8 cellular contexts compared by ENCODE assay signal in genomic region chr3:9703736-9704342, GRCh38. TPM values are rescaled to one million over a fixed set of nuclear protein-coding genes. Genes with fewer than 3 reads are reported as not detected.
DNase-seq lines count a peak whose midpoint lies in the region; ATAC-seq and TF ChIP-seq lines count a peak whose summit lies in the region.

TSS of gene CPNE9 (plus strand) at chr3:9703833. CDS start at chr3:9703997, 164 bp downstream.

- H3K4me3 ChIP-seq in cardiac muscle cell (peak within 1 kb of the TSS; percentile 26), vagina (peak within 1 kb of the TSS; percentile 22 to 30)

- TF ChIP-seq POLR2A in vagina (IDR thresholded peaks at IDR 0.05) = no peak

- H3K27ac ChIP-seq in cardiac muscle cell (no peak within 1 kb of the TSS), vagina (no peak within 1 kb of the TSS)

- H3K36me3 ChIP-seq in cardiac muscle cell = no peaks in the 10 kb centered on the region
- peaks cover 0 to 17% of the 10 kb centered on the region in 2 donors for H3K36me3 ChIP-seq in vagina

- H3K4me1 ChIP-seq in cardiac muscle cell (ENCODE audit: low read depth) (peaks cover 4% of the 10 kb centered on the region), vagina (peaks cover 19% of the 10 kb centered on the region)

- H3K27ac Mint-ChIP-seq in memory B cell = no peak within 1 kb of the TSS

- no peak for TF ChIP-seq CTCF in cardiac muscle cell (IDR thresholded peaks at IDR 0.05; ENCODE audit: low read depth, low read length)
- no peak for TF ChIP-seq CTCF in vagina (IDR thresholded peaks at IDR 0.05)

- H3K9me3 ChIP-seq in cardiac muscle cell (ENCODE audit: low read depth) (no peaks in the 10 kb centered on the region), vagina (no peaks in the 10 kb centered on the region)

- peaks cover 11% of the 10 kb centered on the region for H3K27me3 Mint-ChIP-seq in memory B cell

- H3K9me3 Mint-ChIP-seq in memory B cell = peaks cover 2% of the 10 kb centered on the region

- H3K4me1 Mint-ChIP-seq in memory B cell = peaks cover 12% of the 10 kb centered on the region

- no peak for ATAC-seq in Right ventricle myocardium inferior
- peak; percentile 46 for ATAC-seq in memory B cell (ENCODE audit: low read depth)
- ATAC-seq in HG03378 (IDR thresholded peaks at IDR 0.05; ENCODE audit: unreplicated experiment) = no peak

- peaks cover 39% of the 10 kb centered on the region for H3K36me3 Mint-ChIP-seq in memory B cell

- peak within 1 kb of the TSS; percentile 50 for H3K4me3 Mint-ChIP-seq in memory B cell

- H3K27me3 ChIP-seq in cardiac muscle cell (peaks cover 24% of the 10 kb centered on the region), vagina (no peaks in the 10 kb centered on the region)

- peak in 1 of 2 donors; percentile 20 for DNase-seq in cardiac muscle cell (ENCODE audit: low read depth in 1 of 2, low spot score in 1 of 2)
- no peak for DNase-seq in Right ventricle myocardium inferior (ENCODE audit: missing footprints)
- peak; percentile 13 for DNase-seq in dermis blood vessel endothelial cell
- no peak for DNase-seq in memory B cell (ENCODE audit: low spot score in 2 of 2)
- DNase-seq in vagina (ENCODE audit: extremely low spot score in 2 of 2) = no peak
- no peak for DNase-seq in stimulated activated CD4-positive, alpha-beta T cell treated with anti-CD3 and anti-CD28 coated beads, Interleukin-2, amount 100 ng/mL, for 48 hours
- no peak for DNase-seq in activated CD4-positive, alpha-beta T cell treated with anti-CD3 and anti-CD28 coated beads, Interleukin-2, amount 50 U/mL, for 4 hours

- intact Hi-C loops in Right ventricle myocardium inferior (cut with DNase I) = no loop called here
- intact Hi-C loops in vagina (cut with DNase I) = no loop called here

RNA-seq across cellular contexts. Expression of gene CPNE9, which starts in this region (rescaled TPM):
- total RNA-seq in cardiac muscle cell (not detected in 2 replicates), Right ventricle myocardium inferior (not detected), dermis blood vessel endothelial cell (not detected in 2 replicates), vagina (not detected)
- 0.06 TPM in 1 of 2 replicates, not detected in the other for polyA plus RNA-seq in cardiac muscle cell

Comparison
In these comparisons a context has a peak if more than half of its experiments do, and no peak if none do; other contexts are left out.
1. Peak in DNase-seq in dermis blood vessel endothelial cell; RNA of the gene not detected or under 1 TPM.